ENCODE assay signal across 20 cellular contexts in genomic region chr12:65566776-65567175, GRCh38.
DNase-seq lines count a peak whose midpoint lies in the region; ATAC-seq and TF ChIP-seq lines count a peak whose summit lies in the region.
"Had no signal": no experiment of that assay in that cellular context is flagged by ENCODE, and none has a peak within 500 bp of the region (broad histone marks: within the 10 kb centered on the region; RNA-seq: fewer than 3 reads in every experiment).

No MANE protein-coding gene starts in this region.

- H3K36me3 Mint-ChIP-seq in osteocyte (ENCODE audit: unreplicated experiment), result no peaks in the 10 kb centered on the region
- H3K36me3 Mint-ChIP-seq in activated T-helper 17 cell treated with anti-CD3 and anti-CD28 coated beads, Interleukin-2, amount 50 U/mL, for 72 hours (ENCODE audit: low read depth), result no peaks in the 10 kb centered on the region
- H3K36me3 Mint-ChIP-seq: naive B cell; stimulated activated memory B cell treated with anti-CD40 and anti-IgM and Interleukin-4, amounts not matched to agents 10 μg/mL and 1 μg/mL and 100 μg/mL, for 72 hours had no signal

- H3K4me3 ChIP-seq in SJCRH30, result no peak overlapping the region
- H3K4me3 ChIP-seq: coronary artery, lung, pancreas, sigmoid colon had no signal

- DNase-seq in GM03348 (ENCODE audit: low spot score) (peak; percentile 8), SJCRH30 (no peak), fibroblast of gingiva (ENCODE audit: low read depth) (peak; percentile 66), osteocyte (ENCODE audit: extremely low spot score, unreplicated experiment) (no peak), DMS53 treated with DMSO at 0.1 percent for 48 hours (lab: John Stamatoyannopoulos, UW; ENCODE audit: unreplicated experiment) (no peak)
- no peak for DNase-seq in stimulated activated CD4-positive, alpha-beta T cell treated with anti-CD3 and anti-CD28 coated beads, Interleukin-4, amount 100 ng/mL, for 1 hour
- DNase-seq: activated naive CD4-positive, alpha-beta T cell treated with anti-CD3 and anti-CD28 coated beads, Interleukin-2, amount 50 U/mL, for 16 hours; activated T-cell treated with anti-CD3 and anti-CD28 coated beads, Interleukin-2, amount 50 U/mL, for 72 hours; AML-193; DND-41; naive B cell; NCI-H1417 treated with DMSO at 0.1 percent for 48 hours; NCI-H2107; NCI-H524 treated with DMSO at 0.1 percent for 48 hours; pancreas; sigmoid colon had no signal

- no peak for ATAC-seq in activated T-helper 17 cell treated with anti-CD3 and anti-CD28 coated beads, Interleukin-2, amount 50 U/mL, for 72 hours (replicated peaks)
- ATAC-seq: activated T-cell treated with anti-CD3 and anti-CD28 coated beads, Interleukin-2, amount 50 U/mL, for 72 hours; stimulated activated memory B cell treated with anti-CD40 and anti-IgM and Interleukin-4, amounts not matched to agents 10 μg/mL and 1 μg/mL and 100 μg/mL, for 72 hours had no signal

- H3K36me3 ChIP-seq in SJCRH30, result no peaks in the 10 kb centered on the region
- H3K36me3 ChIP-seq: pancreas, sigmoid colon had no signal

- H3K4me1 ChIP-seq in SJCRH30, result peaks cover 54% of the 10 kb centered on the region
- H3K4me1 ChIP-seq: pancreas had no signal

- H3K27me3 ChIP-seq in SJCRH30, result no peaks in the 10 kb centered on the region
- H3K27me3 ChIP-seq: sigmoid colon had no signal

- H3K27me3 Mint-ChIP-seq in osteocyte (ENCODE audit: unreplicated experiment), result no peaks in the 10 kb centered on the region
- peaks cover 24% of the 10 kb centered on the region for H3K27me3 Mint-ChIP-seq in activated T-helper 17 cell treated with anti-CD3 and anti-CD28 coated beads, Interleukin-2, amount 50 U/mL, for 72 hours

- H3K9me3 Mint-ChIP-seq in osteocyte (ENCODE audit: unreplicated experiment), result no peaks in the 10 kb centered on the region
- no peaks in the 10 kb centered on the region for H3K9me3 Mint-ChIP-seq in activated T-helper 17 cell treated with anti-CD3 and anti-CD28 coated beads, Interleukin-2, amount 50 U/mL, for 72 hours

- peak overlapping the region; percentile 93 for H3K27ac Mint-ChIP-seq in osteocyte (ENCODE audit: unreplicated experiment)
- no peak overlapping the region for H3K27ac Mint-ChIP-seq in activated T-helper 17 cell treated with anti-CD3 and anti-CD28 coated beads, Interleukin-2, amount 50 U/mL, for 72 hours
- H3K27ac Mint-ChIP-seq: activated T-cell treated with anti-CD3 and anti-CD28 coated beads, Interleukin-2, amount 50 U/mL, for 72 hours; naive B cell; stimulated activated memory B cell treated with anti-CD40 and anti-IgM and Interleukin-4, amounts not matched to agents 10 μg/mL and 1 μg/mL and 100 μg/mL, for 72 hours had no signal

- no peak for TF ChIP-seq CTCF in osteocyte (IDR thresholded peaks at IDR 0.05)

- H3K27ac ChIP-seq in SJCRH30, result peak overlapping the region; percentile 42
- H3K27ac ChIP-seq: coronary artery, pancreas, sigmoid colon had no signal

- peaks cover 9% of the 10 kb centered on the region; the same call in 1 of the 2 replicates for H3K9me3 ChIP-seq in SJCRH30 (replicated peaks)
- H3K9me3 ChIP-seq: pancreas, sigmoid colon had no signal

- H3K4me1 Mint-ChIP-seq in osteocyte (ENCODE audit: unreplicated experiment), result peaks cover 55% of the 10 kb centered on the region
- H3K4me1 Mint-ChIP-seq in activated T-helper 17 cell treated with anti-CD3 and anti-CD28 coated beads, Interleukin-2, amount 50 U/mL, for 72 hours, result no peaks in the 10 kb centered on the region
- H3K4me1 Mint-ChIP-seq: naive B cell; stimulated activated memory B cell treated with anti-CD40 and anti-IgM and Interleukin-4, amounts not matched to agents 10 μg/mL and 1 μg/mL and 100 μg/mL, for 72 hours had no signal

- no peak overlapping the region for H3K4me3 Mint-ChIP-seq in osteocyte (ENCODE audit: unreplicated experiment)
- H3K4me3 Mint-ChIP-seq in activated T-helper 17 cell treated with anti-CD3 and anti-CD28 coated beads, Interleukin-2, amount 50 U/mL, for 72 hours, result no peak overlapping the region
- H3K4me3 Mint-ChIP-seq: activated T-cell treated with anti-CD3 and anti-CD28 coated beads, Interleukin-2, amount 50 U/mL, for 72 hours; naive B cell; stimulated activated memory B cell treated with anti-CD40 and anti-IgM and Interleukin-4, amounts not matched to agents 10 μg/mL and 1 μg/mL and 100 μg/mL, for 72 hours had no signal

Comparison
In these comparisons a context has a peak if more than half of its experiments do, and no peak if none do; other contexts are left out.
1. DNase-seq: peak in GM03348 (single experiment) and fibroblast of gingiva (single experiment); none in SJCRH30 (0 of 2), osteocyte (single experiment), stimulated activated CD4-positive, alpha-beta T cell treated with anti-CD3 and anti-CD28 coated beads, Interleukin-4, amount 100 ng/mL, for 1 hour (single experiment) and DMS53 treated with DMSO at 0.1 percent for 48 hours (single experiment).